28 cellular contexts compared by ENCODE assay signal in the genomic region with DNA sequence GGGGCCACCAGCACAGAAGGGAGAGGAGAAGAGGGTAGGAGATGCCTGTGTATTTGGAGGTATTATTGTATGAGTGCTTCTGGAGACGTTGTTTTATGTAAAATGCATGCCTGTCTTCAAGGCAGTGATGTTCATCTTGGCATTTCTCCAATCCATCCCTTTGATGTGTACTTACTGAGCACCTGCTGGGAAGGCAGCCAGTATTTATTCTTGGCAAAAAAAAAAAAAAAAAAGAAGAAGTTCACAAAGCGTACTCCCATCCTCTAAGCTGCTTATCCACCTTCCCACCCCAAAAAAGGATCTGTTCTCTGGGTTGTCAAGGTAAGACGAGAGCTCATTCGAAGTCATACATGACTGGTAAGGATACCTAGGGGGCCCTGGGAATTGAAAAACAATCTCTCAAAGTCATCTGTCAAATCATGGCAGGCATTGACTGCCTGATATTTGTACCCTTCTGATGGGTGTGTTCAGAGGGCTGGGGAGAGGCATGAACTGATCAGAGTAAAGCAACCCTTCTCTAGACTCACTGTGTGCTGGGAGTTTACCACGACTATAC. TPM values are rescaled to one million over a fixed set of nuclear protein-coding genes. Genes with fewer than 3 reads are reported as not detected.
A peak's percentile ranks its signal among the peaks of the same experiment; 100 is the strongest.
DNase-seq lines count a peak whose midpoint lies in the region; ATAC-seq and FAIRE-seq lines count a peak whose summit lies in the region.
"Had no signal": no experiment of that assay in that cellular context is flagged by ENCODE, and none has a peak within 500 bp of the region (broad histone marks: within the 10 kb centered on the region; RNA-seq: fewer than 3 reads in every experiment).

No MANE protein-coding gene starts in this region.

- FAIRE-seq in small intestine (lab: Jason Lieb, UNC): no peak
- FAIRE-seq: A204.1, keratinocyte had no signal

- 15 to 49% (median 24%) methylated on average over 5 of the region's 5 CpGs for WGBS in small intestine, 3 donors

- DNase-seq in NCI-H510A treated with DMSO at 0.1 percent for 48 hours (lab: John Stamatoyannopoulos, UW) (peak; percentile 0), NCI-H510A (lab: John Stamatoyannopoulos, UW) (no peak), NCI-H2029 treated with DMSO at 0.1 percent for 48 hours (lab: John Stamatoyannopoulos, UW) (peak; percentile 91), SHP77 (lab: John Stamatoyannopoulos, UW) (peak; percentile 28 to 41), small intestine (peak; percentile 19), NCI-H1694 (lab: John Stamatoyannopoulos, UW) (no peak)
- DNase-seq: activated CD4-positive, alpha-beta T cell treated with anti-CD3 and anti-CD28 coated beads for 36 hours; activated CD8-positive, alpha-beta memory T cell treated with anti-CD3 and anti-CD28 coated beads for 24 hours; activated naive CD4-positive, alpha-beta T cell treated with Interleukin-2 at 50 U/mL for 16 hours; activated T-cell treated with anti-CD3 and anti-CD28 coated beads, Interleukin-2, amount 50 U/mL, for 24 hours; amygdala; GM23248; MG63; NCI-H1930; NCI-H774; Right ventricle myocardium superior; stimulated activated CD4-positive, alpha-beta T cell treated with anti-CD3 and anti-CD28 coated beads, Interleukin-2, amount 100 ng/mL, for 48 hours; stimulated activated naive CD4-positive, alpha-beta T cell treated with Interleukin-2 at 50 U/mL for 16 hours; T-cell had no signal

- H3K27me3 ChIP-seq in small intestine (ENCODE audit: control insufficient read depth in 2 of 2, insufficient read depth in 2 of 2, low read length in 2 of 2): no peaks in the 10 kb centered on the region
- H3K27me3 ChIP-seq: MG63, thyroid gland had no signal

- ATAC-seq in GM19023 (IDR thresholded peaks at IDR 0.05; ENCODE audit: unreplicated experiment) (no peak), HG03571 (IDR thresholded peaks at IDR 0.05; ENCODE audit: unreplicated experiment) (no peak)
- ATAC-seq: activated CD4-positive, alpha-beta T cell treated with anti-CD3 and anti-CD28 coated beads for 36 hours; gastroesophageal sphincter; T-cell had no signal

- no peaks in the 10 kb centered on the region for H3K36me3 ChIP-seq in small intestine (ENCODE audit: control insufficient read depth in 2 of 2, insufficient read depth in 2 of 2, low read length in 2 of 2)
- H3K36me3 ChIP-seq: gastroesophageal sphincter, MG63, neutrophil, thyroid gland had no signal

- H3K4me3 ChIP-seq in small intestine (ENCODE audit: low read depth in 1 of 2, low read length in 2 of 2): no peak overlapping the region
- H3K4me3 ChIP-seq: gastroesophageal sphincter, GM23248, MG63, smooth muscle cell, thyroid gland had no signal

- H3K9me3 ChIP-seq in small intestine (ENCODE audit: control insufficient read depth, low read depth): no peaks in the 10 kb centered on the region
- H3K9me3 ChIP-seq: gastroesophageal sphincter, MG63, neutrophil, thyroid gland had no signal

- no peaks in the 10 kb centered on the region for H3K4me1 ChIP-seq in small intestine (ENCODE audit: control insufficient read depth in 2 of 2, insufficient read depth in 1 of 2, low read depth in 1 of 2, low read length in 1 of 2)
- H3K4me1 ChIP-seq: gastroesophageal sphincter had no signal

- no peak overlapping the region for H3K27ac ChIP-seq in small intestine (ENCODE audit: low read depth in 1 of 2, low read length in 1 of 2)
- H3K27ac ChIP-seq: gastroesophageal sphincter, GM23248, HL-60, neutrophil, thyroid gland had no signal

RNA-seq across cellular contexts. Expression of gene SLC6A1, which starts 30.0 kb away (rescaled TPM):
- polyA plus RNA-seq in small intestine: under 1 TPM in 1 of 3 donors, not detected in 2; 0.27 TPM
- polyA plus RNA-seq: GM23248, keratinocyte had no signal

Comparison
In these comparisons a context has a peak if more than half of its experiments do, and no peak if none do; other contexts are left out.
1. DNase-seq: peak in NCI-H510A treated with DMSO at 0.1 percent for 48 hours (single experiment), NCI-H2029 treated with DMSO at 0.1 percent for 48 hours (single experiment), SHP77 (2 of 2) and small intestine (single experiment); none in NCI-H510A (single experiment) and NCI-H1694 (single experiment).